Comparison of ENCODE assay signal across 27 cellular contexts in genomic region chrX:77502951-77503525, GRCh38. TPM values are rescaled to one million over a fixed set of nuclear protein-coding genes. Genes with fewer than 3 reads are reported as not detected.
DNase-seq lines count a peak whose midpoint lies in the region; ATAC-seq and TF ChIP-seq lines count a peak whose summit lies in the region.
"Had no signal": no experiment of that assay in that cellular context is flagged by ENCODE, and none has a peak within 500 bp of the region (broad histone marks: within the 10 kb centered on the region; RNA-seq: fewer than 3 reads in every experiment).

No MANE protein-coding gene starts in this region.

- CTCF ChIA-PET in naive thymus-derived CD4-positive, alpha-beta T cell (lab: Charles Lee), result no interaction called here

- no peak overlapping the region for H3K4me3 ChIP-seq in naive thymus-derived CD4-positive, alpha-beta T cell (ENCODE audit: low read length)
- no peak overlapping the region for H3K4me3 ChIP-seq in Peyer's patch
- H3K4me3 ChIP-seq in WERI-Rb-1 (ENCODE audit: low read depth, low read length), result no peak overlapping the region
- H3K4me3 ChIP-seq: GM23248, SK-N-MC, skin epidermis had no signal

- H3K36me3 Mint-ChIP-seq in IgD-negative memory B cell, result no peaks in the 10 kb centered on the region
- H3K36me3 Mint-ChIP-seq in activated T-helper 17 cell treated with anti-CD3 and anti-CD28 coated beads, Interleukin-2, amount 50 U/mL, for 72 hours (ENCODE audit: low read depth), result peaks cover 11% of the 10 kb centered on the region
- H3K36me3 Mint-ChIP-seq in naive thymus-derived CD4-positive, alpha-beta T cell, result peaks cover 0 to 12% (median 0%) of the 10 kb centered on the region in 5 donors

- no peaks in the 10 kb centered on the region for H3K36me3 ChIP-seq in naive thymus-derived CD4-positive, alpha-beta T cell (ENCODE audit: control insufficient read depth in 2 of 3, insufficient read depth in 3 of 3, low read length in 3 of 3)
- no peaks in the 10 kb centered on the region for H3K36me3 ChIP-seq in Peyer's patch
- H3K36me3 ChIP-seq in WERI-Rb-1, result peaks cover 5% of the 10 kb centered on the region; the same call in 1 of the 2 replicates

- H3K27me3 ChIP-seq in naive thymus-derived CD4-positive, alpha-beta T cell (ENCODE audit: control insufficient read depth in 2 of 2, insufficient read depth in 2 of 2, low read length in 2 of 2), result no peaks in the 10 kb centered on the region
- no peaks in the 10 kb centered on the region for H3K27me3 ChIP-seq in Peyer's patch
- H3K27me3 ChIP-seq in WERI-Rb-1 (ENCODE audit: insufficient read depth, low read depth, severe bottlenecking), result no peaks in the 10 kb centered on the region

- no peak overlapping the region for H3K4me3 Mint-ChIP-seq in IgD-negative memory B cell
- H3K4me3 Mint-ChIP-seq in activated T-helper 17 cell treated with anti-CD3 and anti-CD28 coated beads, Interleukin-2, amount 50 U/mL, for 72 hours, result no peak overlapping the region
- no peak overlapping the region for H3K4me3 Mint-ChIP-seq in naive thymus-derived CD4-positive, alpha-beta T cell
- H3K4me3 Mint-ChIP-seq: activated naive CD8-positive, alpha-beta T cell treated with anti-CD3 and anti-CD28 coated beads, Interleukin-2, amount 10 ng/mL, durations not matched to agents 7 days and 5 days had no signal

- H3K4me1 Mint-ChIP-seq in IgD-negative memory B cell, result peaks cover 7 to 10% (median 9%) of the 10 kb centered on the region in 3 donors
- no peaks in the 10 kb centered on the region for H3K4me1 Mint-ChIP-seq in activated T-helper 17 cell treated with anti-CD3 and anti-CD28 coated beads, Interleukin-2, amount 50 U/mL, for 72 hours
- peaks cover 0 to 20% (median 5%) of the 10 kb centered on the region in 7 donors for H3K4me1 Mint-ChIP-seq in naive thymus-derived CD4-positive, alpha-beta T cell
- H3K4me1 Mint-ChIP-seq: activated naive CD8-positive, alpha-beta T cell treated with anti-CD3 and anti-CD28 coated beads, Interleukin-2, amount 10 ng/mL, durations not matched to agents 7 days and 5 days had no signal

- no peaks in the 10 kb centered on the region for H3K9me3 ChIP-seq in naive thymus-derived CD4-positive, alpha-beta T cell (ENCODE audit: control insufficient read depth in 2 of 3, low read length in 3 of 3)
- H3K9me3 ChIP-seq in Peyer's patch, result no peaks in the 10 kb centered on the region
- no peaks in the 10 kb centered on the region for H3K9me3 ChIP-seq in WERI-Rb-1 (ENCODE audit: severe bottlenecking)

- DNase-seq in NCI-H1417 (lab: John Stamatoyannopoulos, UW) (peak in 2 of 3 experiments; percentile 19 to 62), NCI-H1417 treated with DMSO at 0.1 percent for 48 hours (lab: John Stamatoyannopoulos, UW) (no peak), Peyer's patch (no peak), WERI-Rb-1 (no peak), cortex of kidney (lab: John Stamatoyannopoulos, UW) (no peak)
- no peak for DNase-seq in naive thymus-derived CD4-positive, alpha-beta T cell
- DNase-seq: 8988T; activated CD4-positive, alpha-beta T cell treated with anti-CD3 and anti-CD28 coated beads, Interleukin-2, amount 50 U/mL, for 4 hours; activated CD4-positive, CD25-positive, alpha-beta regulatory T cell; activated CD8-positive, alpha-beta memory T cell treated with anti-CD3 and anti-CD28 coated beads, Interleukin-2, amount 50 U/mL, for 4 hours; activated naive CD8-positive, alpha-beta T cell treated with anti-CD3 and anti-CD28 coated beads, Interleukin-2, amount 10 ng/mL, durations not matched to agents 7 days and 5 days; DMS153; GF-D8; glutamatergic neuron; kidney glomerular epithelial cell; NCI-H1048; NCI-H446; occipital lobe; RPMI8226; trophoblast cell had no signal

- H3K27me3 Mint-ChIP-seq in IgD-negative memory B cell, result no peaks in the 10 kb centered on the region
- no peaks in the 10 kb centered on the region for H3K27me3 Mint-ChIP-seq in activated T-helper 17 cell treated with anti-CD3 and anti-CD28 coated beads, Interleukin-2, amount 50 U/mL, for 72 hours
- peaks cover 0 to 13% (median 0%) of the 10 kb centered on the region in 5 donors for H3K27me3 Mint-ChIP-seq in naive thymus-derived CD4-positive, alpha-beta T cell

- intact Hi-C loops in naive thymus-derived CD4-positive, alpha-beta T cell (cut with micrococcal nuclease), result loop anchor here in 1 of 2 donors (10.0 kb wide), 1 partner anchor 392 kb away; the partner anchor contains the start of genes COX7B and MAGT1

- no peak for TF ChIP-seq POLR2A in Peyer's patch (IDR thresholded peaks at IDR 0.05)

- peak overlapping the region in 2 of 3 donors; percentile 10 to 78 for H3K27ac Mint-ChIP-seq in IgD-negative memory B cell
- peak overlapping the region; percentile 66 for H3K27ac Mint-ChIP-seq in activated T-helper 17 cell treated with anti-CD3 and anti-CD28 coated beads, Interleukin-2, amount 50 U/mL, for 72 hours
- H3K27ac Mint-ChIP-seq in naive thymus-derived CD4-positive, alpha-beta T cell, result peak overlapping the region in 7 of 9 donors; percentile 33 to 82 (median 49)
- H3K27ac Mint-ChIP-seq: activated naive CD8-positive, alpha-beta T cell treated with anti-CD3 and anti-CD28 coated beads, Interleukin-2, amount 10 ng/mL, durations not matched to agents 7 days and 5 days had no signal

- H3K9me3 Mint-ChIP-seq in IgD-negative memory B cell, result peaks cover 0 to 2% (median 0%) of the 10 kb centered on the region in 3 donors
- no peaks in the 10 kb centered on the region for H3K9me3 Mint-ChIP-seq in activated T-helper 17 cell treated with anti-CD3 and anti-CD28 coated beads, Interleukin-2, amount 50 U/mL, for 72 hours
- H3K9me3 Mint-ChIP-seq in naive thymus-derived CD4-positive, alpha-beta T cell, result no peaks in the 10 kb centered on the region
- H3K9me3 Mint-ChIP-seq: activated naive CD8-positive, alpha-beta T cell treated with anti-CD3 and anti-CD28 coated beads, Interleukin-2, amount 10 ng/mL, durations not matched to agents 7 days and 5 days had no signal

- TF ChIP-seq CTCF in Peyer's patch (IDR thresholded peaks at IDR 0.05), result no peak
- TF ChIP-seq CTCF in WERI-Rb-1 (IDR thresholded peaks at IDR 0.05; ENCODE audit: low read depth, low read length), result no peak

- no peak for ATAC-seq in activated T-helper 17 cell treated with anti-CD3 and anti-CD28 coated beads, Interleukin-2, amount 50 U/mL, for 72 hours (replicated peaks)
- ATAC-seq in naive thymus-derived CD4-positive, alpha-beta T cell, result no peak

- no peaks in the 10 kb centered on the region for H3K4me1 ChIP-seq in naive thymus-derived CD4-positive, alpha-beta T cell (ENCODE audit: control insufficient read depth in 2 of 2, insufficient read depth in 2 of 2, low read length in 2 of 2)
- H3K4me1 ChIP-seq in Peyer's patch, result no peaks in the 10 kb centered on the region

- no peak overlapping the region for H3K27ac ChIP-seq in naive thymus-derived CD4-positive, alpha-beta T cell (ENCODE audit: low read depth, low read length)
- H3K27ac ChIP-seq in Peyer's patch (no peak overlapping the region), WERI-Rb-1 (no peak overlapping the region)
- H3K27ac ChIP-seq: GM23248, SK-N-MC, skin epidermis had no signal

- POLR2A ChIA-PET in naive thymus-derived CD4-positive, alpha-beta T cell (lab: Charles Lee), result no interaction called here

RNA-seq across cellular contexts. Expression of gene FGF16, which starts 55.8 kb away (rescaled TPM):
- polyA plus RNA-seq in IgD-negative memory B cell, result not detected
- not detected for total RNA-seq in activated T-helper 17 cell treated with anti-CD3 and anti-CD28 coated beads, Interleukin-2, amount 50 U/mL, for 72 hours
- total RNA-seq in naive thymus-derived CD4-positive, alpha-beta T cell, result not detected
- not detected for polyA plus RNA-seq in naive thymus-derived CD4-positive, alpha-beta T cell
- not detected for total RNA-seq in Peyer's patch
- total RNA-seq: activated naive CD8-positive, alpha-beta T cell treated with anti-CD3 and anti-CD28 coated beads, Interleukin-2, amount 10 ng/mL, durations not matched to agents 7 days and 5 days; HT1080; LHCN-M2 had no signal
- polyA plus RNA-seq: GM23248 had no signal

Comparison
In these comparisons a context has a peak if more than half of its experiments do, and no peak if none do; other contexts are left out.
1. DNase-seq: peak in NCI-H1417 (2 of 3); none in NCI-H1417 treated with DMSO at 0.1 percent for 48 hours (single experiment), naive thymus-derived CD4-positive, alpha-beta T cell (0 of 9), Peyer's patch (0 of 3), WERI-Rb-1 (single experiment) and cortex of kidney (single experiment).
2. Peak in every context shown above with its lines, with median percentiles within 50 percentile points of each other: H3K27ac Mint-ChIP-seq.